Comparison of ENCODE assay signal across 1 cellular context in genomic region chr1:46721806-46722205, GRCh38.
A peak's percentile ranks its signal among the peaks of the same experiment; 100 is the strongest.
TF ChIP-seq lines count a peak whose summit lies in the region.

No MANE protein-coding gene starts in this region.

TF ChIP-seq in K562, 482 proteins besides CTCF, POLR2A, EP300 and RAD21 (continued from another document):
- TF ChIP-seq PRDM10 (IDR thresholded peaks at IDR 0.05; ENCODE audit: partially characterized antibody) (no peak), POLR3A (IDR thresholded peaks at IDR 0.05; ENCODE audit: borderline replicate concordance, extremely low read depth, insufficient read depth, insufficient read length) (no peak), ZNF778 (CRISPR knock-in tag; IDR thresholded peaks at IDR 0.05) (no peak), SRSF9 (IDR thresholded peaks at IDR 0.05; ENCODE audit: borderline replicate concordance, low read depth, low read length) (no peak), NR4A1 (CRISPR knock-in tag; IDR thresholded peaks at IDR 0.05) (no peak), NR4A1 (tag; IDR thresholded peaks at IDR 0.05) (no peak), RCOR1 (IDR thresholded peaks at IDR 0.05; ENCODE audit: borderline replicate concordance in 1 of 2, low read depth in 2 of 2, low read length in 2 of 2) (peak in 1 of 2 experiments; percentile 66; a peak in 1 of 4 replicates), EHMT2 (IDR thresholded peaks at IDR 0.05) (0 out of 2 replicates have a peak, but pooled peaks have one; percentile 20), ZNF444 (CRISPR knock-in tag; IDR thresholded peaks at IDR 0.05) (no peak), MXI1 (IDR thresholded peaks at IDR 0.05; ENCODE audit: low read depth, low read length) (no peak), ZC3H4 (CRISPR knock-in tag; IDR thresholded peaks at IDR 0.05; ENCODE audit: borderline replicate concordance) (no peak), TEAD2 (tag; IDR thresholded peaks at IDR 0.05) (no peak), SAFB (IDR thresholded peaks at IDR 0.05; ENCODE audit: borderline replicate concordance, low read depth, low read length) (no peak)
- TF ChIP-seq, protein P1, sequence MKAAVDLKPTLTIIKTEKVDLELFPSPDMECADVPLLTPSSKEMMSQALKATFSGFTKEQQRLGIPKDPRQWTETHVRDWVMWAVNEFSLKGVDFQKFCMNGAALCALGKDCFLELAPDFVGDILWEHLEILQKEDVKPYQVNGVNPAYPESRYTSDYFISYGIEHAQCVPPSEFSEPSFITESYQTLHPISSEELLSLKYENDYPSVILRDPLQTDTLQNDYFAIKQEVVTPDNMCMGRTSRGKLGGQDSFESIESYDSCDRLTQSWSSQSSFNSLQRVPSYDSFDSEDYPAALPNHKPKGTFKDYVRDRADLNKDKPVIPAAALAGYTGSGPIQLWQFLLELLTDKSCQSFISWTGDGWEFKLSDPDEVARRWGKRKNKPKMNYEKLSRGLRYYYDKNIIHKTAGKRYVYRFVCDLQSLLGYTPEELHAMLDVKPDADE (conservative IDR thresholded peaks at IDR 0.05; ENCODE audit: control insufficient read depth, low read depth, low read length) = no peak
